Comparison of ENCODE assay signal across 34 cellular contexts in the genomic region with DNA sequence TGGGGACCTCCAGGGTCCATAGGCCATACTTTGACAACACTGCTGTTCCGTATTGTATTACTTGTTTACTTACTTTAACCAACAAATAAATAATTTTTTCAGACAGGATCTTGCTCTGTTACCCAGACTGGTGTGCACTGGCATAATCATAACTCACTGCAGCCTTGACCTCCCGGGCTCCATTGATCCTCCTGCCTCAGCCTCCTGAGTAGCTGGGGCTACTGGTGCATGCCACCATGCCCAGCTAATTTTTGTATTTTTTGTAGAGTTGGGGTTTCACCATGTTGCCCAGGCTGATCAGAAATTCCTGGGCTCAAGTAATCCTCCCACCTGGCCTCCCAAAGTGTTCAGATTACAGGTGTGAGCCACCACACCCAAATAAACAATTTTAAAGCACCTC.
"Had no signal": no experiment of that assay in that cellular context is flagged by ENCODE, and none has a peak within 500 bp of the region (broad histone marks: within the 10 kb centered on the region; RNA-seq: fewer than 3 reads in every experiment).

No MANE protein-coding gene starts in this region.

- DNase-seq: Karpas-422, Kasumi-1, MG63, MM.1S, NCI-H1048, NCI-H1092, NCI-H1092 treated with DMSO at 0.1 percent for 48 hours, NCI-H1105, NCI-H1105 treated with DMSO at 0.1 percent for 48 hours, NCI-H1417, NCI-H1417 treated with DMSO at 0.1 percent for 48 hours, NCI-H1436, NCI-H1436 treated with DMSO at 0.1 percent for 48 hours, NCI-H146, NCI-H1694, NCI-H1694 treated with DMSO at 0.1 percent for 48 hours, NCI-H187, NCI-H187 treated with DMSO at 0.1 percent for 48 hours, NCI-H1930, NCI-H2029, NCI-H2029 treated with DMSO at 0.1 percent for 48 hours, NCI-H2081, NCI-H2081 treated with DMSO at 0.1 percent for 48 hours, NCI-H2107, NCI-H2171, NCI-H2171 treated with DMSO at 0.1 percent for 48 hours, NCI-H2227 treated with DMSO at 0.1 percent for 48 hours, NCI-H226, NCI-H345, NCI-H446, NCI-H446 treated with DMSO at 0.1 percent for 48 hours, NCI-H510A, NCI-H510A treated with DMSO at 0.1 percent for 48 hours, NCI-H524 had no signal

- H3K36me3 ChIP-seq: MG63 had no signal

- H3K4me3 ChIP-seq: MG63 had no signal

- H3K27me3 ChIP-seq: MG63 had no signal
